27 cellular contexts compared by ENCODE assay signal in the genomic region with DNA sequence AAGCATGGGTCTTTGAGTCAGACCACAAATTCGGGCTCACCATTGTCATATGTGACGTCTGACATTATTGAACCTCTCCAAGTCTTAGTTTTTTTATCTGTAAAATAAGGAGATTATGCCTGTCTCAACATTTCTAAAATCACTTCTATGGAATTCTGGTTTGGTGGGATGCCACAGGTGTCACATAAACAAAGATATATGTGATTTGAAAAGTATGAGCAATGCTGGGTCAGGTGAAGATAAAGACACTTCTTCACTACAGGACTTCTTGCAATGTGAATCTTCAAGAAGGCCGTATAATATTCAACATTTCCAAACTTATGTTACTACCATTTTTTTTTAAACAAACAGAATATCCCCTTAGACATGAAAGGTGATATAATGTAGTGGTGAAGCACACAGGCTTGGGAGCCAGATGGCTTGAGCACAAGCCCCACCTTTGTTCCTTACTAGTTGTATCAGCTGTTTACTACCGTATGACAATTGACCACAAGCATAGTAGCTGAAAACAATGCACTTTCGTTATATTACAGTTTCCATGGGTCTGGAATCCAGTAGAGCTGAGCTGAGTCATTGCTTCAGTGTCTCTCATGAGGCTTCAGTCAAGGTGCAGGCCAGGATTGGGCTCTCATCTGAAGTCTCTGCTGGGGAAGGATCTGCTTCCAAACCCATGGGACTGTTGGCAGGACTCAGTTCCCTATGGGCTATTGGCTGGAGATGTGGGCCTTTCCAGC.
DNase-seq lines count a peak whose midpoint lies in the region; ATAC-seq, FAIRE-seq and TF ChIP-seq lines count a peak whose summit lies in the region.
"Had no signal": no experiment of that assay in that cellular context is flagged by ENCODE, and none has a peak within 500 bp of the region (broad histone marks: within the 10 kb centered on the region; RNA-seq: fewer than 3 reads in every experiment).

No MANE protein-coding gene starts in this region.

- H3K4me1 Mint-ChIP-seq in type B pancreatic cell (ENCODE audit: unreplicated experiment) = peaks cover 12% of the 10 kb centered on the region

- DNase-seq in DMS53 (lab: John Stamatoyannopoulos, UW) (peak; percentile 13), DMS53 treated with DMSO at 0.1 percent for 48 hours (lab: John Stamatoyannopoulos, UW; ENCODE audit: unreplicated experiment) (no peak), bronchial epithelial cell (ENCODE audit: low read depth) (no peak), myocyte (ENCODE audit: low read depth) (peak; percentile 4), type B pancreatic cell (ENCODE audit: extremely low spot score, unreplicated experiment) (no peak), tibial nerve (ENCODE audit: low spot score in 2 of 2) (no peak), NCI-H82 (lab: John Stamatoyannopoulos, UW) (no peak)
- DNase-seq: ACHN, DMS153, GM23248, H7, Kasumi-1, MV-4-11, NCI-H1105, NCI-H146, NCI-H1930, NCI-H2107, NCI-H446, NCI-H526, OCI-M1, Peyer's patch had no signal

- peaks cover 0 to 4% (median 0%) of the 10 kb centered on the region in 4 donors for H3K4me1 ChIP-seq in tibial nerve
- H3K4me1 ChIP-seq: Peyer's patch had no signal

- ATAC-seq in GM19467 (IDR thresholded peaks at IDR 0.05; ENCODE audit: unreplicated experiment) = no peak
- ATAC-seq: HepG2, K562, SK-N-SH treated with all-trans-retinoic acid at 6 μM for 48 hours had no signal

- no peak for TF ChIP-seq POLR2A in tibial nerve (IDR thresholded peaks at IDR 0.05)

- peak; percentile 62 for FAIRE-seq in bronchial epithelial cell (lab: Jason Lieb, UNC)
- FAIRE-seq: GM18507, HepG2, K562 had no signal

- H3K36me3 ChIP-seq in bronchial epithelial cell (ENCODE audit: control insufficient read depth, insufficient read depth, low read length) = no peaks in the 10 kb centered on the region
- no peaks in the 10 kb centered on the region for H3K36me3 ChIP-seq in tibial nerve
- H3K36me3 ChIP-seq: Peyer's patch had no signal

- peak overlapping the region; percentile 69 for H3K4me3 Mint-ChIP-seq in type B pancreatic cell

- no peaks in the 10 kb centered on the region for H3K9me3 ChIP-seq in tibial nerve
- H3K9me3 ChIP-seq: Peyer's patch had no signal

- H3K27ac ChIP-seq in tibial nerve = no peak overlapping the region
- H3K27ac ChIP-seq: 22Rv1, GM23248, Peyer's patch had no signal

- 87 to 90% methylated on average over 5 of the region's 5 CpGs for WGBS in tibial nerve, 2 donors

- H3K27me3 Mint-ChIP-seq in type B pancreatic cell = peaks cover 4% of the 10 kb centered on the region

- peak overlapping the region; percentile 83 for H3K27ac Mint-ChIP-seq in type B pancreatic cell

- no peak for TF ChIP-seq EP300 in tibial nerve (IDR thresholded peaks at IDR 0.05)

- H3K36me3 Mint-ChIP-seq in type B pancreatic cell = no peaks in the 10 kb centered on the region

- no peak overlapping the region for H3K4me3 ChIP-seq in bronchial epithelial cell (ENCODE audit: low read depth, low read length)
- no peak overlapping the region for H3K4me3 ChIP-seq in tibial nerve
- H3K4me3 ChIP-seq: GM23248, K562, Peyer's patch had no signal

- TF ChIP-seq CTCF in bronchial epithelial cell (IDR thresholded peaks at IDR 0.05; ENCODE audit: insufficient read depth, low read length, severe bottlenecking) (no peak), type B pancreatic cell (conservative IDR thresholded peaks at IDR 0.05) (no peak), tibial nerve (IDR thresholded peaks at IDR 0.05) (no peak)

- H3K9me3 Mint-ChIP-seq in type B pancreatic cell = no peaks in the 10 kb centered on the region

- H3K27me3 ChIP-seq in bronchial epithelial cell (ENCODE audit: control insufficient read depth, insufficient read depth, low read length) (peaks cover 1% of the 10 kb centered on the region), tibial nerve (no peaks in the 10 kb centered on the region)
- H3K27me3 ChIP-seq: Peyer's patch had no signal

Comparison
In these comparisons a context has a peak if more than half of its experiments do, and no peak if none do; other contexts are left out.
1. DNase-seq: peak in DMS53 (single experiment) and myocyte (single experiment); none in DMS53 treated with DMSO at 0.1 percent for 48 hours (single experiment), bronchial epithelial cell (single experiment), type B pancreatic cell (single experiment), tibial nerve (0 of 2) and NCI-H82 (single experiment).